Comparison of ENCODE assay signal across 23 cellular contexts in genomic region chr9:118751848-118752223, GRCh38.
"Had no signal": no experiment of that assay in that cellular context is flagged by ENCODE, and none has a peak within 500 bp of the region (broad histone marks: within the 10 kb centered on the region; RNA-seq: fewer than 3 reads in every experiment).

No MANE protein-coding gene starts in this region.

- H2AFZ ChIP-seq: PC-9 had no signal

- H3K4me2 ChIP-seq: PC-9 had no signal

- H3K9me3 ChIP-seq: Peyer's patch, SJSA1 had no signal

- H3K27ac ChIP-seq: PC-9, Peyer's patch, SJSA1, SK-N-MC had no signal

- ATAC-seq: Right ventricle myocardium inferior had no signal

- H3K36me3 ChIP-seq: MG63, Peyer's patch, SJSA1 had no signal

- H3K4me3 ChIP-seq: MG63, PC-9, Peyer's patch, SJSA1, SK-N-MC had no signal

- H3K4me1 ChIP-seq: Peyer's patch, SJSA1 had no signal

- DNase-seq: IMR-90, Karpas-422, KG1, MG63, NCI-H1092, NCI-H1105 treated with DMSO at 0.1 percent for 48 hours, NCI-H1436, NCI-H187, NCI-H2029, NCI-H2081 treated with DMSO at 0.1 percent for 48 hours, NCI-H2171, NCI-H226, NCI-H510A, NCI-H524 treated with DMSO at 0.1 percent for 48 hours, NCI-H69, NCI-H774, OCI-M1, PC-9, Peyer's patch, SHP77 treated with DMSO at 0.1 percent for 48 hours had no signal

- H3K27me3 ChIP-seq: MG63, Peyer's patch, SJSA1 had no signal
